ENCODE assay signal across 1 cellular context in genomic region chr14:49642163-49642562, GRCh38.
A peak's percentile ranks its signal among the peaks of the same experiment; 100 is the strongest.
TF ChIP-seq lines count a peak whose summit lies in the region.

No MANE protein-coding gene starts in this region.

TF ChIP-seq in HepG2, 621 proteins besides CTCF, POLR2A, EP300 and RAD21 (continues in another document):
- TF ChIP-seq ZMAT3 (CRISPR knock-in tag; conservative IDR thresholded peaks at IDR 0.05) (no peak), ZFP36L2 (CRISPR knock-in tag; IDR thresholded peaks at IDR 0.05) (no peak), ZNF3 (CRISPR knock-in tag; IDR thresholded peaks at IDR 0.05) (no peak), ESRRA (CRISPR knock-in tag; IDR thresholded peaks at IDR 0.05; ENCODE audit: low read depth) (0 out of 2 replicates have a peak, but pooled peaks have one; percentile 3), ZNF350 (CRISPR knock-in tag; IDR thresholded peaks at IDR 0.05; ENCODE audit: borderline replicate concordance, low read depth) (no peak), ARNT2 (CRISPR knock-in tag; IDR thresholded peaks at IDR 0.05; ENCODE audit: low read depth) (no peak), FOXA3 (CRISPR knock-in tag; IDR thresholded peaks at IDR 0.05) (no peak), IKZF1 (IDR thresholded peaks at IDR 0.05) (no peak), ERF (CRISPR knock-in tag; IDR thresholded peaks at IDR 0.05) (0 out of 2 replicates have a peak, but pooled peaks have one; percentile 3), ZNF230 (CRISPR knock-in tag; IDR thresholded peaks at IDR 0.05) (no peak), ZNF30 (CRISPR knock-in tag; IDR thresholded peaks at IDR 0.05) (no peak), KMT2B (CRISPR knock-in tag; IDR thresholded peaks at IDR 0.05) (no peak), ZNF589 (CRISPR knock-in tag; conservative IDR thresholded peaks at IDR 0.05) (no peak), KLF12 (CRISPR knock-in tag; IDR thresholded peaks at IDR 0.05; ENCODE audit: borderline replicate concordance) (no peak), ATF3 (CRISPR knock-in tag; IDR thresholded peaks at IDR 0.05) (no peak), SRSF9 (IDR thresholded peaks at IDR 0.05; ENCODE audit: borderline replicate concordance, insufficient read depth, low read depth, low read length, poor library complexity, severe bottlenecking) (no peak), PHF21A (CRISPR knock-in tag; IDR thresholded peaks at IDR 0.05) (peak; percentile 40; the same call in 1 of the 2 replicates), ZNF430 (CRISPR knock-in tag; IDR thresholded peaks at IDR 0.05) (no peak), CREM (IDR thresholded peaks at IDR 0.05) (peak; percentile 26; the same call in 1 of the 2 replicates), CREM (CRISPR knock-in tag; IDR thresholded peaks at IDR 0.05) (no peak), ZNF17 (CRISPR knock-in tag; IDR thresholded peaks at IDR 0.05) (no peak), REST (IDR thresholded peaks at IDR 0.05; ENCODE audit: borderline replicate concordance in 1 of 2, low read depth in 1 of 2, low read length in 2 of 2) (no peak), FOXM1 (CRISPR knock-in tag; IDR thresholded peaks at IDR 0.05) (no peak), SP5 (CRISPR knock-in tag; IDR thresholded peaks at IDR 0.05; ENCODE audit: borderline replicate concordance, low read depth) (no peak), KLF15 (CRISPR knock-in tag; IDR thresholded peaks at IDR 0.05; ENCODE audit: borderline replicate concordance) (no peak), ASH2L (IDR thresholded peaks at IDR 0.05; ENCODE audit: insufficient read length, low read depth, low read length) (peak; percentile 33), ZNF549 (CRISPR knock-in tag; IDR thresholded peaks at IDR 0.05) (no peak), STAT6 (CRISPR knock-in tag; IDR thresholded peaks at IDR 0.05; ENCODE audit: borderline replicate concordance) (0 out of 2 replicates have a peak, but pooled peaks have one; percentile 5), ZFP82 (CRISPR knock-in tag; IDR thresholded peaks at IDR 0.05; ENCODE audit: borderline replicate concordance) (no peak), ZKSCAN8 (CRISPR knock-in tag; IDR thresholded peaks at IDR 0.05; ENCODE audit: borderline replicate concordance) (no peak), ZNF124 (CRISPR knock-in tag; IDR thresholded peaks at IDR 0.05) (no peak), SP4 (CRISPR knock-in tag; IDR thresholded peaks at IDR 0.05) (no peak), ZNF678 (CRISPR knock-in tag; IDR thresholded peaks at IDR 0.05) (no peak), SP1 (IDR thresholded peaks at IDR 0.05) (no peak), SP1 (CRISPR knock-in tag; IDR thresholded peaks at IDR 0.05) (no peak), DRAP1 (CRISPR knock-in tag; IDR thresholded peaks at IDR 0.05) (no peak), ZNF343 (CRISPR knock-in tag; IDR thresholded peaks at IDR 0.05) (no peak), CENPX (CRISPR knock-in tag; IDR thresholded peaks at IDR 0.05) (no peak), MAZ (IDR thresholded peaks at IDR 0.05; ENCODE audit: borderline replicate concordance, low read depth, low read length) (no peak), MAZ (CRISPR knock-in tag; IDR thresholded peaks at IDR 0.05; ENCODE audit: low read depth) (no peak), ZNF652 (CRISPR knock-in tag; IDR thresholded peaks at IDR 0.05; ENCODE audit: borderline replicate concordance, low read depth) (peak; percentile 81), ZNF781 (CRISPR knock-in tag; IDR thresholded peaks at IDR 0.05; ENCODE audit: borderline replicate concordance, not compliant biosample characterization) (no peak), ZNF331 (CRISPR knock-in tag; IDR thresholded peaks at IDR 0.05) (no peak), PLRG1 (conservative IDR thresholded peaks at IDR 0.05) (no peak), RARA (CRISPR knock-in tag; IDR thresholded peaks at IDR 0.05) (no peak), NCOR1 (IDR thresholded peaks at IDR 0.05; ENCODE audit: borderline replicate concordance, low read length) (no peak), ONECUT2 (CRISPR knock-in tag; IDR thresholded peaks at IDR 0.05) (0 out of 2 replicates have a peak, but pooled peaks have one; percentile 0), ELF4 (CRISPR knock-in tag; IDR thresholded peaks at IDR 0.05; ENCODE audit: borderline replicate concordance) (no peak), ZSCAN31 (CRISPR knock-in tag; IDR thresholded peaks at IDR 0.05; ENCODE audit: low read depth) (no peak), ZNF580 (CRISPR knock-in tag; IDR thresholded peaks at IDR 0.05; ENCODE audit: borderline replicate concordance, low read depth) (no peak), ZNF816 (CRISPR knock-in tag; IDR thresholded peaks at IDR 0.05; ENCODE audit: borderline replicate concordance) (no peak), MZF1 (CRISPR knock-in tag; IDR thresholded peaks at IDR 0.05; ENCODE audit: borderline replicate concordance) (no peak), ZNF256 (CRISPR knock-in tag; conservative IDR thresholded peaks at IDR 0.05) (no peak), POLR2AphosphoS5 (IDR thresholded peaks at IDR 0.05; ENCODE audit: low read depth, low read length) (no peak)
- TF ChIP-seq, protein P1, sequence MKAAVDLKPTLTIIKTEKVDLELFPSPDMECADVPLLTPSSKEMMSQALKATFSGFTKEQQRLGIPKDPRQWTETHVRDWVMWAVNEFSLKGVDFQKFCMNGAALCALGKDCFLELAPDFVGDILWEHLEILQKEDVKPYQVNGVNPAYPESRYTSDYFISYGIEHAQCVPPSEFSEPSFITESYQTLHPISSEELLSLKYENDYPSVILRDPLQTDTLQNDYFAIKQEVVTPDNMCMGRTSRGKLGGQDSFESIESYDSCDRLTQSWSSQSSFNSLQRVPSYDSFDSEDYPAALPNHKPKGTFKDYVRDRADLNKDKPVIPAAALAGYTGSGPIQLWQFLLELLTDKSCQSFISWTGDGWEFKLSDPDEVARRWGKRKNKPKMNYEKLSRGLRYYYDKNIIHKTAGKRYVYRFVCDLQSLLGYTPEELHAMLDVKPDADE (CRISPR knock-in tag; IDR thresholded peaks at IDR 0.05) = no peak
- TF ChIP-seq, protein P2, sequence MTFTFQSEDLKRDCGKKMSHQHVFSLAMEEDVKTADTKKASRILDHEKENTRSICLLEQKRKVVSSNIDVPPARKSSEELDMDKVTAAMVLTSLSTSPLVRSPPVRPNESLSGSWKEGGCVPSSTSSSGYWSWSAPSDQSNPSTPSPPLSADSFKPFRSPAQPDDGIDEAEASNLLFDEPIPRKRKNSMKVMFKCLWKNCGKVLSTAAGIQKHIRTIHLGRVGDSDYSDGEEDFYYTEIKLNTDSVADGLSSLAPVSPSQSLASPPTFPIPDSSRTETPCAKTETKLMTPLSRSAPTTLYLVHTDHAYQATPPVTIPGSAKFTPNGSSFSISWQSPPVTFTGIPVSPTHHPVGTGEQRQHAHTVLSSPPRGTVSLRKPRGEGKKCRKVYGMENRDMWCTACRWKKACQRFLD (CRISPR knock-in tag; IDR thresholded peaks at IDR 0.05; ENCODE audit: borderline replicate concordance) = no peak
- TF ChIP-seq, protein P3, sequence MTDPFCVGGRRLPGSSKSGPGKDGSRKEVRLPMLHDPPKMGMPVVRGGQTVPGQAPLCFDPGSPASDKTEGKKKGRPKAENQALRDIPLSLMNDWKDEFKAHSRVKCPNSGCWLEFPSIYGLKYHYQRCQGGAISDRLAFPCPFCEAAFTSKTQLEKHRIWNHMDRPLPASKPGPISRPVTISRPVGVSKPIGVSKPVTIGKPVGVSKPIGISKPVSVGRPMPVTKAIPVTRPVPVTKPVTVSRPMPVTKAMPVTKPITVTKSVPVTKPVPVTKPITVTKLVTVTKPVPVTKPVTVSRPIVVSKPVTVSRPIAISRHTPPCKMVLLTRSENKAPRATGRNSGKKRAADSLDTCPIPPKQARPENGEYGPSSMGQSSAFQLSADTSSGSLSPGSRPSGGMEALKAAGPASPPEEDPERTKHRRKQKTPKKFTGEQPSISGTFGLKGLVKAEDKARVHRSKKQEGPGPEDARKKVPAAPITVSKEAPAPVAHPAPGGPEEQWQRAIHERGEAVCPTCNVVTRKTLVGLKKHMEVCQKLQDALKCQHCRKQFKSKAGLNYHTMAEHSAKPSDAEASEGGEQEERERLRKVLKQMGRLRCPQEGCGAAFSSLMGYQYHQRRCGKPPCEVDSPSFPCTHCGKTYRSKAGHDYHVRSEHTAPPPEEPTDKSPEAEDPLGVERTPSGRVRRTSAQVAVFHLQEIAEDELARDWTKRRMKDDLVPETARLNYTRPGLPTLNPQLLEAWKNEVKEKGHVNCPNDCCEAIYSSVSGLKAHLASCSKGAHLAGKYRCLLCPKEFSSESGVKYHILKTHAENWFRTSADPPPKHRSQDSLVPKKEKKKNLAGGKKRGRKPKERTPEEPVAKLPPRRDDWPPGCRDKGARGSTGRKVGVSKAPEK (CRISPR knock-in tag; IDR thresholded peaks at IDR 0.05; ENCODE audit: borderline replicate concordance) = no peak
- TF ChIP-seq, protein P4, sequence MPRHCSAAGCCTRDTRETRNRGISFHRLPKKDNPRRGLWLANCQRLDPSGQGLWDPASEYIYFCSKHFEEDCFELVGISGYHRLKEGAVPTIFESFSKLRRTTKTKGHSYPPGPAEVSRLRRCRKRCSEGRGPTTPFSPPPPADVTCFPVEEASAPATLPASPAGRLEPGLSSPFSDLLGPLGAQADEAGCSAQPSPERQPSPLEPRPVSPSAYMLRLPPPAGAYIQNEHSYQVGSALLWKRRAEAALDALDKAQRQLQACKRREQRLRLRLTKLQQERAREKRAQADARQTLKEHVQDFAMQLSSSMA (CRISPR knock-in tag; IDR thresholded peaks at IDR 0.05) = no peak
- TF ChIP-seq, protein P5, sequence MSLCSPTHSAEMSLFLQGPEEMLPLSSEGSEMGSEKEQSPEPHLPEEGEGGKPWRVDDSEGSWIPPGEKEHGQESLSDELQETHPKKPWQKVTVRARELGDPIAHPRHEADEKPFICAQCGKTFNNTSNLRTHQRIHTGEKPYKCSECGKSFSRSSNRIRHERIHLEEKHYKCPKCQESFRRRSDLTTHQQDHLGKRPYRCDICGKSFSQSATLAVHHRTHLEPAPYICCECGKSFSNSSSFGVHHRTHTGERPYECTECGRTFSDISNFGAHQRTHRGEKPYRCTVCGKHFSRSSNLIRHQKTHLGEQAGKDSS (CRISPR knock-in tag; IDR thresholded peaks at IDR 0.05; ENCODE audit: borderline replicate concordance, low read depth) = no peak
